Comparison of ENCODE assay signal across 12 cellular contexts in genomic region chr1:39127513-39127912, GRCh38.
DNase-seq lines count a peak whose midpoint lies in the region; ATAC-seq and TF ChIP-seq lines count a peak whose summit lies in the region.
"Had no signal": no experiment of that assay in that cellular context is flagged by ENCODE, and none has a peak within 500 bp of the region (broad histone marks: within the 10 kb centered on the region; RNA-seq: fewer than 3 reads in every experiment).

No MANE protein-coding gene starts in this region.

- peaks cover 46% of the 10 kb centered on the region for H3K4me1 Mint-ChIP-seq in nephron
- H3K4me1 Mint-ChIP-seq in activated CD4-positive, alpha-beta memory T cell treated with anti-CD3 and anti-CD28 coated beads for 36 hours (ENCODE audit: low read depth): peaks cover 5% of the 10 kb centered on the region
- no peaks in the 10 kb centered on the region for H3K4me1 Mint-ChIP-seq in CD8-positive, alpha-beta memory T cell
- H3K4me1 Mint-ChIP-seq: central memory CD8-positive, alpha-beta T cell; immature natural killer cell had no signal

- DNase-seq in Right ventricle myocardium superior (no peak), Right ventricle myocardium inferior (ENCODE audit: missing footprints) (no peak), fibroblast of pulmonary artery (ENCODE audit: low read depth) (peak; percentile 99), vagina (ENCODE audit: extremely low spot score in 2 of 2) (no peak), WERI-Rb-1 (no peak)
- DNase-seq in activated CD4-positive, alpha-beta memory T cell treated with anti-CD3 and anti-CD28 coated beads for 36 hours: no peak
- DNase-seq in CD8-positive, alpha-beta memory T cell: no peak
- DNase-seq: immature natural killer cell; stimulated activated CD4-positive, alpha-beta T cell treated with anti-CD3 and anti-CD28 coated beads, Interleukin-1b, Interleukin-23, amount 100 ng/mL, for 48 hours had no signal

- no peaks in the 10 kb centered on the region for H3K9me3 ChIP-seq in vagina
- no peaks in the 10 kb centered on the region for H3K9me3 ChIP-seq in WERI-Rb-1 (ENCODE audit: severe bottlenecking)
- no peaks in the 10 kb centered on the region for H3K9me3 ChIP-seq in CD8-positive, alpha-beta memory T cell (ENCODE audit: low read length)

- peak; percentile 6 for TF ChIP-seq CTCF in fibroblast of pulmonary artery (IDR thresholded peaks at IDR 0.05; ENCODE audit: low read length, missing control alignments)
- no peak for TF ChIP-seq CTCF in nephron (IDR thresholded peaks at IDR 0.05; ENCODE audit: unreplicated experiment in 3 of 3)
- no peak for TF ChIP-seq CTCF in vagina (IDR thresholded peaks at IDR 0.05)
- TF ChIP-seq CTCF in WERI-Rb-1 (IDR thresholded peaks at IDR 0.05; ENCODE audit: low read depth, low read length): no peak

- H3K4me3 ChIP-seq in fibroblast of pulmonary artery (replicated peaks; ENCODE audit: low read depth, low read length) (no peak overlapping the region), vagina (no peak overlapping the region), WERI-Rb-1 (ENCODE audit: low read depth, low read length) (no peak overlapping the region)
- H3K4me3 ChIP-seq in CD8-positive, alpha-beta memory T cell (ENCODE audit: low read length): no peak overlapping the region
- H3K4me3 ChIP-seq: GM12878 had no signal

- H3K9me3 Mint-ChIP-seq in nephron: no peaks in the 10 kb centered on the region
- no peaks in the 10 kb centered on the region for H3K9me3 Mint-ChIP-seq in activated CD4-positive, alpha-beta memory T cell treated with anti-CD3 and anti-CD28 coated beads for 36 hours
- H3K9me3 Mint-ChIP-seq in CD8-positive, alpha-beta memory T cell: no peaks in the 10 kb centered on the region
- H3K9me3 Mint-ChIP-seq: central memory CD8-positive, alpha-beta T cell; immature natural killer cell had no signal

- CTCF ChIA-PET in activated CD4-positive, alpha-beta memory T cell treated with anti-CD3 and anti-CD28 coated beads for 36 hours (lab: Charles Lee): interaction anchor here (0.6 to 1.1 kb wide), 4 partner anchors 29 to 158 kb away, joined by 3 to 5 read pairs (median 4); no protein-coding TSS in a partner anchor
- CTCF ChIA-PET in CD8-positive, alpha-beta memory T cell (lab: Charles Lee): no interaction called here

- intact Hi-C loops in Right ventricle myocardium superior (cut with DNase I) (no loop called here), Right ventricle myocardium inferior (cut with DNase I) (no loop called here), vagina (cut with DNase I) (no loop called here)
- intact Hi-C loops in activated CD4-positive, alpha-beta memory T cell treated with anti-CD3 and anti-CD28 coated beads for 36 hours (cut with micrococcal nuclease): no loop called here

- no peaks in the 10 kb centered on the region for H3K27me3 Mint-ChIP-seq in nephron (ENCODE audit: low read depth)
- no peaks in the 10 kb centered on the region for H3K27me3 Mint-ChIP-seq in activated CD4-positive, alpha-beta memory T cell treated with anti-CD3 and anti-CD28 coated beads for 36 hours
- no peaks in the 10 kb centered on the region for H3K27me3 Mint-ChIP-seq in CD8-positive, alpha-beta memory T cell
- H3K27me3 Mint-ChIP-seq: central memory CD8-positive, alpha-beta T cell had no signal

- ATAC-seq in Right ventricle myocardium superior (ENCODE audit: poor library complexity) (peak; percentile 32), Right ventricle myocardium inferior (no peak)
- ATAC-seq: GM12878 had no signal

- H3K36me3 Mint-ChIP-seq in nephron (ENCODE audit: low read depth): peaks cover 19% of the 10 kb centered on the region
- H3K36me3 Mint-ChIP-seq in activated CD4-positive, alpha-beta memory T cell treated with anti-CD3 and anti-CD28 coated beads for 36 hours: no peaks in the 10 kb centered on the region
- H3K36me3 Mint-ChIP-seq in CD8-positive, alpha-beta memory T cell: peaks cover 0 to 4% (median 0%) of the 10 kb centered on the region in 3 donors

- H3K27ac ChIP-seq in vagina (peak overlapping the region; percentile 30), WERI-Rb-1 (no peak overlapping the region)
- no peak overlapping the region for H3K27ac ChIP-seq in CD8-positive, alpha-beta memory T cell (ENCODE audit: low read depth, low read length)

- H3K27ac Mint-ChIP-seq in nephron: peak overlapping the region; percentile 42 to 93 (median 81)
- no peak overlapping the region for H3K27ac Mint-ChIP-seq in activated CD4-positive, alpha-beta memory T cell treated with anti-CD3 and anti-CD28 coated beads for 36 hours
- H3K27ac Mint-ChIP-seq in CD8-positive, alpha-beta memory T cell: peak overlapping the region in 1 of 8 donors; percentile 66
- H3K27ac Mint-ChIP-seq: immature natural killer cell had no signal

- peaks cover 60% of the 10 kb centered on the region for H3K4me1 ChIP-seq in vagina
- no peaks in the 10 kb centered on the region for H3K4me1 ChIP-seq in CD8-positive, alpha-beta memory T cell (ENCODE audit: insufficient read depth, low read length)

- no peak for TF ChIP-seq POLR2A in vagina (IDR thresholded peaks at IDR 0.05)

- H3K27me3 ChIP-seq in vagina (no peaks in the 10 kb centered on the region), WERI-Rb-1 (ENCODE audit: insufficient read depth, low read depth, severe bottlenecking) (no peaks in the 10 kb centered on the region)
- H3K27me3 ChIP-seq in CD8-positive, alpha-beta memory T cell (ENCODE audit: insufficient read depth, low read length, poor library complexity, severe bottlenecking): no peaks in the 10 kb centered on the region

- peak overlapping the region in 1 of 3 experiments; percentile 3 for H3K4me3 Mint-ChIP-seq in nephron
- no peak overlapping the region for H3K4me3 Mint-ChIP-seq in activated CD4-positive, alpha-beta memory T cell treated with anti-CD3 and anti-CD28 coated beads for 36 hours
- H3K4me3 Mint-ChIP-seq in CD8-positive, alpha-beta memory T cell: no peak overlapping the region
- H3K4me3 Mint-ChIP-seq: central memory CD8-positive, alpha-beta T cell; immature natural killer cell had no signal

- POLR2A ChIA-PET in activated CD4-positive, alpha-beta memory T cell treated with anti-CD3 and anti-CD28 coated beads for 36 hours (lab: Charles Lee): no interaction called here
- POLR2A ChIA-PET in CD8-positive, alpha-beta memory T cell (lab: Charles Lee): no interaction called here

- H3K36me3 ChIP-seq in vagina: no peaks in the 10 kb centered on the region
- H3K36me3 ChIP-seq in WERI-Rb-1: peaks cover 4% of the 10 kb centered on the region
- H3K36me3 ChIP-seq in CD8-positive, alpha-beta memory T cell (ENCODE audit: insufficient read depth, low read length): no peaks in the 10 kb centered on the region
